In the genomic region with DNA sequence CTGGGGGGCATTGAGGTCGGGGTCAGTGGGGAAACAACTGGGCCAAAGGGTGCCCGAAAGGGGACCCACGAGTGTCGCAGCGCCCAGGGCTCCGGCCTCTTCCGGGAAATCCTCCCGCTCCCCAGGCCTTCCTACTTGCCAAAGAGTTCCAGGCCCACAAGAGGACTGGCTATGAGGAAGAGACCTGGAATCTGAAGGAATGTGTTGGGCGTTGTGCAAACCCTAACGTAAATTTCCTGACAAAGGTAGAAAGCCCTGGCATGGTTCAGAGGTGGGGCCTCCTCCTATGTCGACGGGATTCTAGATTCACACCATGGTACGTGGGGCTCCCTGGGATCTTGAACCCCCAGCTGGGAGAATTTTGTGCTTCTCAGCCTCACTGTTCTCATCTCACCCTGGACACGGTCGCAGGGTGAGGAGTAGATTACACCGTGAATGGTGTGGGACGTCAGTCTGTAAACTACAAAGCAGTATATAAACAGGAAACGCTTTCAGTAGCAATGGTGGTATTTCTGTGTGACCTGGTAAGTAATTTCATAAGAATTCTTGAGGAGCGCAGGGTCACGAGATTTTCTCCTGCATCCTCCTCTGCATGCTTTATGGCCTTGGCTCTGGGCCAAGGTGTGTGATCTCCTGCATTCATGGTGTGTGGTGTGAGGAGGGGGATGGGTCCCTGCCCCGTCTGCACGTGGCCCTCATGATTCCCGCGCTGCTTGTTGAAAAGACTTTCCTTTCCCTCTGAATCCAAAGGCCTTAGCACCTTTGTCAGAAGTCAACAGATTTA, we compare ENCODE assay signal across 8 cellular contexts. TPM values are rescaled to one million over a fixed set of nuclear protein-coding genes. Genes with fewer than 3 reads are reported as not detected.
DNase-seq lines count a peak whose midpoint lies in the region; ATAC-seq and TF ChIP-seq lines count a peak whose summit lies in the region.

No MANE protein-coding gene starts in this region.

- H3K9me3 ChIP-seq in naive thymus-derived CD4-positive, alpha-beta T cell (ENCODE audit: control insufficient read depth in 2 of 3, low read length in 3 of 3) = no peaks in the 10 kb centered on the region

- H3K27me3 ChIP-seq in naive thymus-derived CD4-positive, alpha-beta T cell (ENCODE audit: control insufficient read depth in 2 of 2, insufficient read depth in 2 of 2, low read length in 2 of 2) = no peaks in the 10 kb centered on the region

- peak; percentile 46 for DNase-seq in Calu3
- peak; percentile 64 for DNase-seq in HFF-Myc (ENCODE audit: extremely low read depth, low read depth)
- no peak for DNase-seq in T-helper 2 cell treated with Interferon-gamma antibody and Interleukin-4, amounts not matched to agents 5 μg/mL and 100 μg/mL, for 36 hours (ENCODE audit: low spot score)
- DNase-seq in naive thymus-derived CD4-positive, alpha-beta T cell = peak in 5 of 9 donors; percentile 25 to 52 (median 35)
- no peak for DNase-seq in NCI-H128 (lab: John Stamatoyannopoulos, UW; ENCODE audit: unreplicated experiment)

- peaks cover 12 to 14% of the 10 kb centered on the region in 2 donors for H3K4me1 ChIP-seq in naive thymus-derived CD4-positive, alpha-beta T cell (ENCODE audit: control insufficient read depth in 2 of 2, insufficient read depth in 2 of 2, low read length in 2 of 2)

- POLR2A ChIA-PET in naive thymus-derived CD4-positive, alpha-beta T cell (lab: Charles Lee) = interaction anchor here (2.2 to 3.6 kb wide), 3 partner anchors 13 to 23 kb away, joined by 5 to 19 read pairs (median 8); a partner anchor contains a TSS

- no peaks in the 10 kb centered on the region for H3K27me3 Mint-ChIP-seq in Calu3 (ENCODE audit: unreplicated experiment)
- peaks cover 3% of the 10 kb centered on the region for H3K27me3 Mint-ChIP-seq in T-helper 2 cell treated with Interferon-gamma antibody and Interleukin-4, amounts not matched to agents 5 μg/mL and 100 μg/mL, for 36 hours (ENCODE audit: low read depth)
- no peaks in the 10 kb centered on the region for H3K27me3 Mint-ChIP-seq in naive thymus-derived CD4-positive, alpha-beta T cell

- ATAC-seq in esophagus mucosa (peak; percentile 41), GM18517 (IDR thresholded peaks at IDR 0.05; ENCODE audit: unreplicated experiment) (no peak), HG03520 (IDR thresholded peaks at IDR 0.05; ENCODE audit: unreplicated experiment) (no peak)
- peak; percentile 53 for ATAC-seq in naive thymus-derived CD4-positive, alpha-beta T cell

- no peak for TF ChIP-seq CTCF in Calu3 (IDR thresholded peaks at IDR 0.05; ENCODE audit: unreplicated experiment)
- TF ChIP-seq CTCF in HFF-Myc (IDR thresholded peaks at IDR 0.05; ENCODE audit: low read depth, low read length, missing control alignments) = no peak

- CTCF ChIA-PET in Calu3 (lab: Charles Lee) = no interaction called here
- CTCF ChIA-PET in naive thymus-derived CD4-positive, alpha-beta T cell (lab: Charles Lee) = no interaction called here

- peak overlapping the region; percentile 76 for H3K27ac Mint-ChIP-seq in Calu3 (ENCODE audit: unreplicated experiment)
- H3K27ac Mint-ChIP-seq in T-helper 2 cell treated with Interferon-gamma antibody and Interleukin-4, amounts not matched to agents 5 μg/mL and 100 μg/mL, for 36 hours = peak overlapping the region; percentile 81
- peak overlapping the region; percentile 88 to 96 (median 94) for H3K27ac Mint-ChIP-seq in naive thymus-derived CD4-positive, alpha-beta T cell

- H3K4me3 Mint-ChIP-seq in Calu3 (ENCODE audit: low read depth, unreplicated experiment) = peak overlapping the region; percentile 69
- H3K4me3 Mint-ChIP-seq in T-helper 2 cell treated with Interferon-gamma antibody and Interleukin-4, amounts not matched to agents 5 μg/mL and 100 μg/mL, for 36 hours = peak overlapping the region; percentile 85
- peak overlapping the region; percentile 81 to 93 (median 90) for H3K4me3 Mint-ChIP-seq in naive thymus-derived CD4-positive, alpha-beta T cell

- TSS peak; percentile 57 for BruUV-seq in Calu3 (replicated peaks; lab: Mats Ljungman, UMichigan)

- peak overlapping the region; percentile 52 for H3K4me3 ChIP-seq in HFF-Myc (replicated peaks; ENCODE audit: low read depth, low read length)
- H3K4me3 ChIP-seq in naive thymus-derived CD4-positive, alpha-beta T cell (ENCODE audit: low read length) = peak overlapping the region; percentile 22

- peaks cover 0 to 12% (median 5%) of the 10 kb centered on the region in 3 experiments for H3K36me3 ChIP-seq in naive thymus-derived CD4-positive, alpha-beta T cell (ENCODE audit: control insufficient read depth in 2 of 3, insufficient read depth in 3 of 3, low read length in 3 of 3)

- H3K36me3 Mint-ChIP-seq in Calu3 (ENCODE audit: insufficient read depth, unreplicated experiment) = peaks cover 40% of the 10 kb centered on the region
- H3K36me3 Mint-ChIP-seq in T-helper 2 cell treated with Interferon-gamma antibody and Interleukin-4, amounts not matched to agents 5 μg/mL and 100 μg/mL, for 36 hours (ENCODE audit: low read depth) = peaks cover 8% of the 10 kb centered on the region
- H3K36me3 Mint-ChIP-seq in naive thymus-derived CD4-positive, alpha-beta T cell = peaks cover 0 to 10% (median 3%) of the 10 kb centered on the region in 5 donors

- H3K27ac ChIP-seq in naive thymus-derived CD4-positive, alpha-beta T cell (ENCODE audit: low read depth, low read length) = peak overlapping the region; percentile 89

- peaks cover 23% of the 10 kb centered on the region for H3K4me1 Mint-ChIP-seq in Calu3 (ENCODE audit: low read depth, unreplicated experiment)
- peaks cover 29% of the 10 kb centered on the region for H3K4me1 Mint-ChIP-seq in T-helper 2 cell treated with Interferon-gamma antibody and Interleukin-4, amounts not matched to agents 5 μg/mL and 100 μg/mL, for 36 hours (ENCODE audit: low read depth)
- peaks cover 9 to 43% (median 20%) of the 10 kb centered on the region in 7 donors for H3K4me1 Mint-ChIP-seq in naive thymus-derived CD4-positive, alpha-beta T cell

- intact Hi-C loops in Calu3 (cut with micrococcal nuclease; ENCODE audit: unreplicated experiment) = no loop called here
- intact Hi-C loops in naive thymus-derived CD4-positive, alpha-beta T cell (cut with micrococcal nuclease) = loop anchor here (1.0 to 10.0 kb wide), 2 partner anchors 69 to 171 kb away; a partner anchor contains a TSS

- H3K9me3 Mint-ChIP-seq in Calu3 (ENCODE audit: low read depth, unreplicated experiment) = no peaks in the 10 kb centered on the region
- H3K9me3 Mint-ChIP-seq in T-helper 2 cell treated with Interferon-gamma antibody and Interleukin-4, amounts not matched to agents 5 μg/mL and 100 μg/mL, for 36 hours = no peaks in the 10 kb centered on the region
- H3K9me3 Mint-ChIP-seq in naive thymus-derived CD4-positive, alpha-beta T cell = no peaks in the 10 kb centered on the region

RNA-seq across cellular contexts. Expression of a gene that starts 0.9 kb away (rescaled TPM):
- total RNA-seq in Calu3 (2022) (17.9 and 18.8 TPM in 2 replicates), esophagus mucosa (15.5 TPM)
- 10 to 100 TPM; 13.7 to 44.9 (median 41.7) TPM for total RNA-seq in naive thymus-derived CD4-positive, alpha-beta T cell
- 10 to 100 TPM; 21.9 to 32.4 TPM for polyA plus RNA-seq in naive thymus-derived CD4-positive, alpha-beta T cell

RNA-seq across cellular contexts. Expression of a gene that starts 13.9 kb away (rescaled TPM):
- 19.5 and 23.4 TPM in 2 replicates for total RNA-seq in Calu3 (2022)
- 29.1 TPM for total RNA-seq in esophagus mucosa
- total RNA-seq in naive thymus-derived CD4-positive, alpha-beta T cell = 100 to 1,000 TPM in 1 of 5 experiments, 10 to 100 TPM in 4; 30.7 to 106 (median 40.4) TPM
- polyA plus RNA-seq in naive thymus-derived CD4-positive, alpha-beta T cell = 10 to 100 TPM; 14.9 to 20.2 TPM

RNA-seq across cellular contexts. Expression of a gene that starts 23.1 kb away (rescaled TPM):
- total RNA-seq in Calu3 (2022) = 64.1 and 75.9 TPM in 2 replicates
- total RNA-seq in esophagus mucosa = 77.1 TPM
- total RNA-seq in naive thymus-derived CD4-positive, alpha-beta T cell = 100 to 1,000 TPM in 1 of 5 experiments, 10 to 100 TPM in 4; 56.9 to 107 (median 69.7) TPM
- 100 to 1,000 TPM; 165 to 205 TPM for polyA plus RNA-seq in naive thymus-derived CD4-positive, alpha-beta T cell

Comparison
In these comparisons a context has a peak if more than half of its experiments do, and no peak if none do; other contexts are left out.
1. DNase-seq: peak in Calu3 (single experiment), HFF-Myc (single experiment) and naive thymus-derived CD4-positive, alpha-beta T cell (5 of 9); none in T-helper 2 cell treated with Interferon-gamma antibody and Interleukin-4, amounts not matched to agents 5 μg/mL and 100 μg/mL, for 36 hours (single experiment) and NCI-H128 (single experiment).
2. ATAC-seq: peak in esophagus mucosa (single experiment) and naive thymus-derived CD4-positive, alpha-beta T cell (single experiment); none in GM18517 (single experiment) and HG03520 (single experiment).
3. Peak in every context shown above with its lines, with median percentiles within 50 percentile points of each other: H3K27ac Mint-ChIP-seq and H3K4me3 Mint-ChIP-seq.